1 cellular context compared by ENCODE assay signal in genomic region chr6:143555582-143555981, GRCh38.
TF ChIP-seq lines count a peak whose summit lies in the region.

No MANE protein-coding gene starts in this region.

TF ChIP-seq in SK-N-SH treated with all-trans-retinoic acid at 6 μM for 48 hours, 23 proteins besides CTCF, POLR2A, EP300 and RAD21 (continued from another document):
- no peak for TF ChIP-seq RARB (CRISPR knock-in tag; IDR thresholded peaks at IDR 0.05)
